In the genomic region with DNA sequence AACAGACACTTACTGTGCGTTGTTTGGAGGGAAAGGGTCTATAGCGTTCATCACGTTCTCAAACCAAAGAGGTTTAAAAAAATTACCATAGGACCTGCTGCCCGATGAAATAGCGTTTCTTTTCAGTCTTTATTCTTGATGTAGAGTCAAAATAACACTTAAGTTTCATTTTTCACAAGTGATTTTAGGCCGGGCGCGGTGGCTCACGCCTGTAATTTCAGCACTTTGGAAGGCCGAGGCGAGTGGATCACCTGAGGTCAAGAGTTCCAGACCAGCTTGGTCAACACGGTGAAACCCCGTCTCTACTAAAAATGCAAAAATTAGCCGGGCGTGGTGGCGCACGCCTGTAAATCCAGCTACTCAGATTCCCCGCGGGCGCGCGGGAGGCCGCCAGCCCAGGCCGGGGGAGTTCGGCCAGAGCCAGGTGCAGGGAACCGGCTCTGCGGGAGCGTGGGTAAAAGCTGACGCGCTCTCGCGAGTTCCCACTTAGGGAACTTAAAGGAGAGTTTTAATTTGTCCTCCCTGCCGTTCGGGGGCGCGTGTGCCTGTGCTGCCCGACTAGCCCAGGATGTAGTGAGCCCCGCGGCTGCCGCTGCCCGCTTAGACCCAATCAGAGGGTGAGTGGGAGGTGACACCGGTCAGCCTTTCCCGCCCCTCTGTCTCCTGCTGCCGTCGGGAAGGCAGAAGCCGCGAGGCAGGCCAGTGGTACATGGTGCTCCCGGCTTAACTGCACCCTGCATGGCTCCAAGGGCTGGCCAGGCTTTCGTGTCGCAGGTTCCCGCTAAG, we compare ENCODE assay signal across 8 cellular contexts. TPM values are rescaled to one million over a fixed set of nuclear protein-coding genes. Genes with fewer than 3 reads are reported as not detected.
DNase-seq lines count a peak whose midpoint lies in the region; ATAC-seq and TF ChIP-seq lines count a peak whose summit lies in the region.

No MANE protein-coding gene starts in this region.

- H3K27ac Mint-ChIP-seq in activated T-cell treated with anti-CD3 and anti-CD28 coated beads, Interleukin-2, amount 50 U/mL, for 72 hours: peak overlapping the region; percentile 90
- peak overlapping the region in 2 of 3 experiments; percentile 91 to 95 for H3K27ac Mint-ChIP-seq in nephron
- H3K27ac Mint-ChIP-seq in stimulated activated naive CD8-positive, alpha-beta T cell treated with anti-CD3 and anti-CD28 coated beads, Interleukin-15, Interleukin-2, amounts not matched to agents 100 ng/mL and 50 ng/mL, for 24 hours: peak overlapping the region; percentile 96

- TF ChIP-seq CTCF in NB4 (IDR thresholded peaks at IDR 0.05; ENCODE audit: low read depth, low read length) (no peak), nephron (IDR thresholded peaks at IDR 0.05; ENCODE audit: unreplicated experiment in 3 of 3) (no peak)

- no peak for TF ChIP-seq POLR2A in NB4 (IDR thresholded peaks at IDR 0.05; ENCODE audit: extremely low read depth, insufficient read length)

- H3K4me3 Mint-ChIP-seq in activated T-cell treated with anti-CD3 and anti-CD28 coated beads, Interleukin-2, amount 50 U/mL, for 72 hours: peak overlapping the region; percentile 93 to 98
- peak overlapping the region; percentile 94 to 97 (median 97) for H3K4me3 Mint-ChIP-seq in nephron
- peak overlapping the region; percentile 97 for H3K4me3 Mint-ChIP-seq in stimulated activated naive CD8-positive, alpha-beta T cell treated with anti-CD3 and anti-CD28 coated beads, Interleukin-15, Interleukin-2, amounts not matched to agents 100 ng/mL and 50 ng/mL, for 24 hours

- DNase-seq in EH (ENCODE audit: low read depth) (peak; percentile 82), NB4 (ENCODE audit: low read depth) (no peak), fibroblast of gingiva (ENCODE audit: low read depth) (peak; percentile 72), H4 (ENCODE audit: low spot score) (no peak)
- peak; percentile 76 to 78 for DNase-seq in activated T-cell treated with anti-CD3 and anti-CD28 coated beads, Interleukin-2, amount 50 U/mL, for 72 hours

- H3K4me3 ChIP-seq in NB4 (ENCODE audit: low read depth, low read length): peak overlapping the region; percentile 90

- ATAC-seq in GM21737 (IDR thresholded peaks at IDR 0.05; ENCODE audit: unreplicated experiment): peak; percentile 60
- peak; percentile 75 to 76 for ATAC-seq in activated T-cell treated with anti-CD3 and anti-CD28 coated beads, Interleukin-2, amount 50 U/mL, for 72 hours (replicated peaks in 1 of 2)

- no peaks in the 10 kb centered on the region for H3K27me3 Mint-ChIP-seq in activated T-cell treated with anti-CD3 and anti-CD28 coated beads, Interleukin-2, amount 50 U/mL, for 72 hours (ENCODE audit: low read depth)
- H3K27me3 Mint-ChIP-seq in nephron (ENCODE audit: low read depth): no peaks in the 10 kb centered on the region
- H3K27me3 Mint-ChIP-seq in stimulated activated naive CD8-positive, alpha-beta T cell treated with anti-CD3 and anti-CD28 coated beads, Interleukin-15, Interleukin-2, amounts not matched to agents 100 ng/mL and 50 ng/mL, for 24 hours: no peaks in the 10 kb centered on the region

- H3K36me3 Mint-ChIP-seq in activated T-cell treated with anti-CD3 and anti-CD28 coated beads, Interleukin-2, amount 50 U/mL, for 72 hours (ENCODE audit: insufficient read depth in 2 of 2): peaks cover 0 to 3% of the 10 kb centered on the region in 2 donors
- no peaks in the 10 kb centered on the region for H3K36me3 Mint-ChIP-seq in nephron (ENCODE audit: low read depth)
- peaks cover under 1% of the 10 kb centered on the region for H3K36me3 Mint-ChIP-seq in stimulated activated naive CD8-positive, alpha-beta T cell treated with anti-CD3 and anti-CD28 coated beads, Interleukin-15, Interleukin-2, amounts not matched to agents 100 ng/mL and 50 ng/mL, for 24 hours (ENCODE audit: low read depth)

- no peaks in the 10 kb centered on the region for H3K9me3 Mint-ChIP-seq in activated T-cell treated with anti-CD3 and anti-CD28 coated beads, Interleukin-2, amount 50 U/mL, for 72 hours
- peaks cover 2% of the 10 kb centered on the region for H3K9me3 Mint-ChIP-seq in nephron
- no peaks in the 10 kb centered on the region for H3K9me3 Mint-ChIP-seq in stimulated activated naive CD8-positive, alpha-beta T cell treated with anti-CD3 and anti-CD28 coated beads, Interleukin-15, Interleukin-2, amounts not matched to agents 100 ng/mL and 50 ng/mL, for 24 hours

- peaks cover 24% of the 10 kb centered on the region for H3K4me1 Mint-ChIP-seq in activated T-cell treated with anti-CD3 and anti-CD28 coated beads, Interleukin-2, amount 50 U/mL, for 72 hours (ENCODE audit: low read depth)
- peaks cover 16% of the 10 kb centered on the region for H3K4me1 Mint-ChIP-seq in nephron
- peaks cover 32% of the 10 kb centered on the region for H3K4me1 Mint-ChIP-seq in stimulated activated naive CD8-positive, alpha-beta T cell treated with anti-CD3 and anti-CD28 coated beads, Interleukin-15, Interleukin-2, amounts not matched to agents 100 ng/mL and 50 ng/mL, for 24 hours (ENCODE audit: low read depth)

RNA-seq across cellular contexts. Expression of a gene that starts 35.8 kb away (rescaled TPM):
- 10 to 100 TPM; 14.4 to 14.9 TPM for total RNA-seq in activated T-cell treated with anti-CD3 and anti-CD28 coated beads, Interleukin-2, amount 50 U/mL, for 72 hours
- 2.1 and 4.2 TPM in 2 replicates for total RNA-seq in H4 (2014; rRNA removed; shearing (Covaris generic))

Comparison
In these comparisons a context has a peak if more than half of its experiments do, and no peak if none do; other contexts are left out.
1. DNase-seq: peak in EH (single experiment), activated T-cell treated with anti-CD3 and anti-CD28 coated beads, Interleukin-2, amount 50 U/mL, for 72 hours (2 of 2) and fibroblast of gingiva (single experiment); none in NB4 (single experiment) and H4 (single experiment).
2. Peak in every context shown above with its lines, with median percentiles within 50 percentile points of each other: H3K27ac Mint-ChIP-seq and H3K4me3 Mint-ChIP-seq.